In the genomic region with DNA sequence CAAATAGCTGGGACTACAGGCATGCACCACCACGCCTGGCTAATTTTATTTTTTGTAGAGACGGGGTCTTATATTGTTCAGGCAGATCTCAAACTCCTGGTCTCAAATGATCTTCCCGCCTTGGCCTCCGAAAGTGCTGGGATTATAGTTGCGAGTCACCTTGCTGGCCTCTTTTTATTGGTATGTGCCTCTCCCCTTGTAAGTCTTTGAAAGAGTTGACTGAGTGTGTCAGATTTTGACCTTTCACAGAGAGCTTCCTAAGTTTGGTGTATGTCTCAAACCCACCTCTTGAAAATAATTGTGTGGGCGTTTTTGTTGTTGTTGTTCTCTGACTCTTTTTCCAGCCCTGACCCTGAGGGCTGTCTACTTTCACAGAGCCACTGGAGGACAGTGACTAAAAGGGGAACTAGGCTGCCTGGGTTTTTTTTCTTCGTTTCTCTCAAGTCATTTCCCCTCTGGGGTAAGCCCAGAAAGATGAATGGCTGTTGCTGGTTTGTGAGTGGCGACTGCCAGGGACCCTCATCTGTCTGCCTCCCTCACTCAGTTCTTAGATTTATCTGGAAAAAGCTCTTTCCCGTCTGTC, we compare ENCODE assay signal across 9 cellular contexts.
DNase-seq lines count a peak whose midpoint lies in the region; ATAC-seq and TF ChIP-seq lines count a peak whose summit lies in the region.
"Had no signal": no experiment of that assay in that cellular context is flagged by ENCODE, and none has a peak within 500 bp of the region (broad histone marks: within the 10 kb centered on the region; RNA-seq: fewer than 3 reads in every experiment).

No MANE protein-coding gene starts in this region.

- TF ChIP-seq POLR2A in Peyer's patch (IDR thresholded peaks at IDR 0.05), result no peak
- TF ChIP-seq POLR2A in lower leg skin (IDR thresholded peaks at IDR 0.05), result no peak

- no peaks in the 10 kb centered on the region for H3K9me3 ChIP-seq in Peyer's patch

- H3K27ac ChIP-seq in Peyer's patch, result peak overlapping the region in 2 of 4 donors; percentile 42 to 57

- intact Hi-C loops in sciatic nerve (cut with DNase I), result no loop called here
- intact Hi-C loops in left colon (cut with DNase I, micrococcal nuclease), result no loop called here
- intact Hi-C loops in lower leg skin (cut with DNase I; ENCODE audit: low total_unique reads), result no loop called here

- 73 to 80% methylated on average over 9 of the region's 9 CpGs for WGBS in lower leg skin, 2 donors

- TF ChIP-seq CTCF in Peyer's patch (IDR thresholded peaks at IDR 0.05), result no peak
- TF ChIP-seq CTCF in lower leg skin (IDR thresholded peaks at IDR 0.05), result no peak

- H3K27me3 ChIP-seq in Peyer's patch, result no peaks in the 10 kb centered on the region

- H3K4me3 ChIP-seq in Peyer's patch, result no peak overlapping the region
- H3K4me3 ChIP-seq in lower leg skin (ENCODE audit: low read depth, poor library complexity, severe bottlenecking), result no peak overlapping the region

- peak; percentile 72 for ATAC-seq in GM19023 (IDR thresholded peaks at IDR 0.05; ENCODE audit: unreplicated experiment)
- ATAC-seq in HG02852 (IDR thresholded peaks at IDR 0.05; ENCODE audit: unreplicated experiment), result peak; percentile 81
- ATAC-seq in sciatic nerve, result peak; percentile 52
- no peak for ATAC-seq in left colon

- no peaks in the 10 kb centered on the region for H3K36me3 ChIP-seq in Peyer's patch

- DNase-seq in T1000 (lab: John Stamatoyannopoulos, UW) (peak; percentile 5), sciatic nerve (ENCODE audit: low spot score) (no peak), Peyer's patch (no peak), left colon (no peak), putamen (ENCODE audit: low spot score) (no peak), lower leg skin (ENCODE audit: low spot score in 2 of 2) (no peak)
- DNase-seq: NCI-H526 treated with DMSO at 0.1 percent for 48 hours had no signal

- H3K4me1 ChIP-seq in Peyer's patch, result peaks cover 0 to 21% (median 0%) of the 10 kb centered on the region in 4 donors
